ENCODE assay signal across 8 cellular contexts in the genomic region with DNA sequence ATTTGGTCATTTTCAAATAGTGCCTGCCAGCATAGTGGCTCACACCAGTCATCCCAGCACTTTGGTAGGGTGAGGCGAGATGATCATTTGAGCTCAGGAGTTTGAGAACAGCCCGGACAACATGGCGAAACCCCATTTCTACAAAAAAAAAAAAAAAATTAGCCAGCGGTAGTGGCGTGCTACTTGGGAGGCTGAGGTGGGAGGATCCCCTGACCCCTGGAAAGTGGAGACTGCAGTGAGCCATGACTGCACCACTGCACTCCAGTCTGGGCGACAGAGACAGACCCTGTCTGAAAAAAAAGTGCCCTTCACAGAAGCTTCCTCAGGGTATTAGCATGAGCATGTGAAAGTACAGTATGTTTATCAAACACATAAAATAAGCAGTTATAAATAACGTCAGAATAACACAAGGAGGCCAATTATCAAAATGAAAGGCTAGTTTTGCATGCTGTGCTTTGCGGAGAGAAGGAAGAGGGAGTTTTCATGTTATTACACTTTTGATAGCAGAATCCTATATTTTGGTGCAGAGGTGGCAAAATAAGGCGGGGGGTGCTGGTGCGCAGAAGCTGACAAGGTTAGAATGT. TPM values are rescaled to one million over a fixed set of nuclear protein-coding genes. Genes with fewer than 3 reads are reported as not detected.
DNase-seq lines count a peak whose midpoint lies in the region; ATAC-seq, FAIRE-seq and TF ChIP-seq lines count a peak whose summit lies in the region.

No MANE protein-coding gene starts in this region.

- peak overlapping the region; percentile 70 for H3K4me3 ChIP-seq in HUES48 (ENCODE audit: low read depth, low read length)
- peak overlapping the region; percentile 62 for H3K4me3 ChIP-seq in GM12878
- no peak overlapping the region for H3K4me3 ChIP-seq in lung

- TF ChIP-seq CTCF in 22Rv1 (IDR thresholded peaks at IDR 0.05): 0 out of 2 replicates have a peak, but pooled peaks have one; percentile 5
- TF ChIP-seq CTCF in GM12878 (IDR thresholded peaks at IDR 0.05 in 2 of 3, conservative IDR thresholded peaks at IDR 0.05 in 1 of 3; ENCODE audit: control insufficient read depth in 2 of 3, extremely low read depth in 1 of 3, insufficient read depth in 1 of 3, low read depth in 3 of 3, low read length in 3 of 3): no peak
- no peak for TF ChIP-seq CTCF in lung (IDR thresholded peaks at IDR 0.05; ENCODE audit: control extremely low read depth, extremely low read depth)

- H2AFZ ChIP-seq in GM12878 (ENCODE audit: control insufficient read depth, low read depth, low read length): peak overlapping the region; percentile 58

- H3K36me3 ChIP-seq in HUES48 (ENCODE audit: control insufficient read depth, insufficient read depth, low read length) (peaks cover 25% of the 10 kb centered on the region), GM12878 (ENCODE audit: control insufficient read depth in 2 of 2, insufficient read depth in 2 of 2, low read length in 1 of 2) (peaks cover 4 to 6% of the 10 kb centered on the region in 2 experiments; a peak in 3 of 4 replicates), lung (ENCODE audit: control insufficient read depth in 2 of 2, insufficient read depth in 2 of 2, low read length in 2 of 2) (peaks cover under 1 to 11% of the 10 kb centered on the region in 2 donors)

- intact Hi-C loops in GM12878 (cut with micrococcal nuclease; ENCODE audit: unreplicated experiment): loop anchor here (1.0 to 10.0 kb wide), 4 partner anchors 38 to 296 kb away; a partner anchor contains a TSS

- peaks cover 35% of the 10 kb centered on the region for H3K79me2 ChIP-seq in GM12878 (ENCODE audit: control insufficient read depth, insufficient read depth, low read length)

- H4K20me1 ChIP-seq in GM12878 (ENCODE audit: control insufficient read depth, insufficient read depth): no peaks in the 10 kb centered on the region

- POLR2A ChIA-PET in GM12878 (lab: Charles Lee): interaction anchor here (0.6 to 2.3 kb wide), 2 partner anchors 9 to 39 kb away, joined by 3 to 18 read pairs; a partner anchor contains a TSS

- DNase-seq in GM12878 (ENCODE audit: low read depth, low spot score) (no peak), lung (ENCODE audit: low spot score) (no peak), EL (no peak), H4 (ENCODE audit: low spot score) (no peak)

- TF ChIP-seq RAD21 in GM12878 (IDR thresholded peaks at IDR 0.05; ENCODE audit: insufficient read depth, low read depth, low read length): no peak

- no peak for ATAC-seq in GM12878
- no peak for ATAC-seq in lung (ENCODE audit: insufficient read depth, low FRiP score)
- no peak for ATAC-seq in HG02571 (IDR thresholded peaks at IDR 0.05; ENCODE audit: unreplicated experiment)
- ATAC-seq in HG03342 (IDR thresholded peaks at IDR 0.05; ENCODE audit: unreplicated experiment): no peak

- no peak for FAIRE-seq in GM12878 (lab: Jason Lieb, UNC)

- CTCF ChIA-PET in GM12878 (lab: Yijun Ruan, JAX): interaction anchor here (1.0 to 1.8 kb wide), 5 partner anchors 20 to 136 kb away, joined by 3 to 7 read pairs (median 4); a partner anchor contains a TSS

- peak overlapping the region; percentile 73 for H3K4me2 ChIP-seq in GM12878 (ENCODE audit: control insufficient read depth, insufficient read depth)

- SMC1A ChIA-PET in GM12878 (lab: Charles Lee; ENCODE audit: uncharacterized antibody, unreplicated experiment): interaction anchor here (1.0 to 1.7 kb wide), 4 partner anchors 9 to 68 kb away, joined by 3 to 7 read pairs (median 4); a partner anchor contains a TSS

- 37% methylated on average over 9 of the region's 10 CpGs for WGBS in GM12878 (ENCODE audit: insufficient coverage, insufficient replicate concordance, low lambda C conversion rate, missing lambda C conversion rate)
- WGBS in lung, 2 donors: 47 to 48% methylated on average over 10 of the region's 10 CpGs

- no peak for TF ChIP-seq POLR2A in GM12878 (IDR thresholded peaks at IDR 0.05; ENCODE audit: low read depth, low read length)

- H3K27me3 ChIP-seq in HUES48 (ENCODE audit: control insufficient read depth, insufficient read depth, low read length) (no peaks in the 10 kb centered on the region), GM12878 (replicated peaks in 1 of 2; ENCODE audit: control insufficient read depth in 2 of 2, insufficient read depth in 2 of 2, low read length in 1 of 2) (no peaks in the 10 kb centered on the region), lung (ENCODE audit: control insufficient read depth, insufficient read depth) (no peaks in the 10 kb centered on the region)

- peak overlapping the region; percentile 97 for H3K27ac ChIP-seq in 22Rv1
- peak overlapping the region; percentile 91 for H3K27ac ChIP-seq in HUES48 (ENCODE audit: low read depth, low read length)
- H3K27ac ChIP-seq in GM12878 (ENCODE audit: control insufficient read depth, insufficient read depth): peak overlapping the region; percentile 54
- peak overlapping the region; percentile 83 to 92 for H3K27ac ChIP-seq in lung (ENCODE audit: low read depth in 1 of 2, low read length in 1 of 2)

- H3K9me3 ChIP-seq in HUES48 (ENCODE audit: control insufficient read depth, insufficient read depth, low read length): no peaks in the 10 kb centered on the region
- H3K9me3 ChIP-seq in GM12878 (replicated peaks; ENCODE audit: control insufficient read depth, insufficient read depth, low read length): no peaks in the 10 kb centered on the region
- H3K9me3 ChIP-seq in lung (ENCODE audit: control insufficient read depth in 2 of 2, insufficient read depth in 1 of 2, low read length in 1 of 2): no peaks in the 10 kb centered on the region

- H3K9ac ChIP-seq in HUES48 (ENCODE audit: low read depth, low read length) (peak overlapping the region; percentile 68), GM12878 (ENCODE audit: control insufficient read depth, insufficient read depth, low read length) (peak overlapping the region; percentile 61)

- TF ChIP-seq EP300 in GM12878 (IDR thresholded peaks at IDR 0.05; ENCODE audit: borderline replicate concordance in 1 of 2, control insufficient read depth in 1 of 2, low read depth in 2 of 2, low read length in 2 of 2): no peak

- RAD21 ChIA-PET in GM12878 (lab: Charles Lee; ENCODE audit: unreplicated experiment): interaction anchor here (1.0 to 1.5 kb wide), 3 partner anchors 20 to 295 kb away, joined by 3 to 8 read pairs (median 3); no protein-coding TSS in a partner anchor

- in situ Hi-C loops in GM12878 (cut with MboI): loop anchor here (25.0 kb wide), 1 partner anchor 657 kb away; a partner anchor contains a TSS

- peaks cover 7% of the 10 kb centered on the region; the same call in 1 of the 2 replicates for H3K4me1 ChIP-seq in HUES48 (ENCODE audit: control insufficient read depth, insufficient read depth, low read length)
- peaks cover 10% of the 10 kb centered on the region; the same call in 1 of the 2 replicates for H3K4me1 ChIP-seq in GM12878 (ENCODE audit: control insufficient read depth, insufficient read depth, low read length)
- H3K4me1 ChIP-seq in lung (ENCODE audit: control insufficient read depth in 2 of 2, insufficient read depth in 2 of 2, low read length in 2 of 2): peaks cover 3 to 10% of the 10 kb centered on the region in 2 donors

- TSS peak; percentile 99 for BruUV-seq in GM12878 (replicated peaks; lab: Mats Ljungman, UMichigan)

RNA-seq across cellular contexts. Expression of a gene that starts 0.8 kb away (rescaled TPM):
- total RNA-seq in GM12878 (2013; cell fraction: nucleolus; rRNA removed): 22.6 and 28.0 TPM in 2 replicates
- total RNA-seq in GM12878 (2014; rRNA removed): 35.6 and 35.7 TPM in 2 replicates
- 27.4 and 28.7 TPM in 2 replicates for total RNA-seq in GM12878 (2014; rRNA removed; fragmentation: Illumina TruSeq; extraction: Trizol)
- 34.8 and 37.1 TPM in 2 replicates for total RNA-seq in GM12878 (2021)
- 21.0 TPM for polyA plus RNA-seq in GM12878 (2011; ENCODE audit: low read depth)
- polyA plus RNA-seq in GM12878 (2011; rRNA removed): 43.9 and 47.2 TPM in 2 replicates
- polyA plus RNA-seq in GM12878 (2011; cell fraction: cytosol; rRNA removed): 47.5 and 48.1 TPM in 2 replicates
- polyA plus RNA-seq in GM12878 (2011; cell fraction: nucleus; rRNA removed): 28.6 and 32.8 TPM in 2 replicates
- polyA plus RNA-seq in GM12878 (2012): 22.9 and 25.6 TPM in 2 replicates
- 36.4 and 37.7 TPM in 2 replicates for polyA plus RNA-seq in GM12878 (2014; fragmentation: Illumina TruSeq; extraction: Trizol)
- polyA plus RNA-seq in GM12878 (2014; fragmentation: Nextera tagmentation; extraction: Ambion mirVana): 10 to 100 TPM; 12.2 to 16.8 TPM
- 32.0 and 34.3 TPM in 2 replicates for polyA plus RNA-seq in GM12878 (2014; rRNA removed)
- polyA plus RNA-seq in GM12878 (2016; fragmentation: Nextera tagmentation; extraction: Ambion mirVana): 10 to 100 TPM; 34.3 to 38.3 TPM
- 55.0 and 70.1 TPM in 2 replicates for polyA minus RNA-seq in GM12878 (2011; rRNA and poly(A)+ RNA removed)
- polyA minus RNA-seq in GM12878 (2011; cell fraction: cytosol; rRNA and poly(A)+ RNA removed): 14.3 and 20.2 TPM in 2 replicates
- polyA minus RNA-seq in GM12878 (2011; cell fraction: nucleus; rRNA and poly(A)+ RNA removed): 18.7 and 30.4 TPM in 2 replicates
- 10 to 100 TPM; 22.1 to 28.4 TPM for total RNA-seq in lung
- polyA plus RNA-seq in lung: 10 to 100 TPM; 10.4 to 25.5 TPM
- 22.2 and 24.0 TPM in 2 replicates for total RNA-seq in H4 (2014; rRNA removed; shearing (Covaris generic))

RNA-seq across cellular contexts. Expression of a gene that starts 38.8 kb away (rescaled TPM):
- total RNA-seq in GM12878 (2013; cell fraction: nucleolus; rRNA removed): 8.2 and 8.6 TPM in 2 replicates
- 1.5 and 2.8 TPM in 2 replicates for total RNA-seq in GM12878 (2014; rRNA removed)
- total RNA-seq in GM12878 (2014; rRNA removed; fragmentation: Illumina TruSeq; extraction: Trizol): 4.2 and 4.3 TPM in 2 replicates
- total RNA-seq in GM12878 (2021): 3.4 and 4.6 TPM in 2 replicates
- 3.1 TPM for polyA plus RNA-seq in GM12878 (2011; ENCODE audit: low read depth)
- 6.3 and 13.7 TPM in 2 replicates for polyA plus RNA-seq in GM12878 (2011; rRNA removed)
- polyA plus RNA-seq in GM12878 (2011; cell fraction: cytosol; rRNA removed): 1.8 and 1.9 TPM in 2 replicates
- polyA plus RNA-seq in GM12878 (2011; cell fraction: nucleus; rRNA removed): 4.7 and 5.2 TPM in 2 replicates
- 5.3 and 6.6 TPM in 2 replicates for polyA plus RNA-seq in GM12878 (2012)
- polyA plus RNA-seq in GM12878 (2014; fragmentation: Illumina TruSeq; extraction: Trizol): 5.2 and 6.6 TPM in 2 replicates
- polyA plus RNA-seq in GM12878 (2014; fragmentation: Nextera tagmentation; extraction: Ambion mirVana): 1 to 10 TPM in 1 of 2 experiments, under 1 TPM in 1; 0.90 to 1.5 TPM
- polyA plus RNA-seq in GM12878 (2014; rRNA removed): 3.5 and 4.0 TPM in 2 replicates
- 1 to 10 TPM; 4.3 to 7.9 TPM for polyA plus RNA-seq in GM12878 (2016; fragmentation: Nextera tagmentation; extraction: Ambion mirVana)
- 1.6 and 2.4 TPM in 2 replicates for polyA minus RNA-seq in GM12878 (2011; rRNA and poly(A)+ RNA removed)
- polyA minus RNA-seq in GM12878 (2011; cell fraction: cytosol; rRNA and poly(A)+ RNA removed): 1.2 and 4.9 TPM in 2 replicates
- 1.6 and 2.4 TPM in 2 replicates for polyA minus RNA-seq in GM12878 (2011; cell fraction: nucleus; rRNA and poly(A)+ RNA removed)
- total RNA-seq in lung: 10 to 100 TPM; 13.7 to 20.9 TPM
- 1 to 10 TPM; 6.6 to 7.5 TPM for polyA plus RNA-seq in lung
- 7.4 and 9.5 TPM in 2 replicates for total RNA-seq in H4 (2014; rRNA removed; shearing (Covaris generic))
